In genomic region chr5:81835813-81836458, GRCh38 we compare ENCODE assay signal across 26 cellular contexts.
DNase-seq lines count a peak whose midpoint lies in the region; ATAC-seq and TF ChIP-seq lines count a peak whose summit lies in the region.
"Had no signal": no experiment of that assay in that cellular context is flagged by ENCODE, and none has a peak within 500 bp of the region (broad histone marks: within the 10 kb centered on the region; RNA-seq: fewer than 3 reads in every experiment).

No MANE protein-coding gene starts in this region.

- no peak overlapping the region for H3K27ac ChIP-seq in GM23248
- H3K27ac ChIP-seq in parathyroid adenoma = peak overlapping the region; percentile 48
- no peak overlapping the region for H3K27ac ChIP-seq in CD8-positive, alpha-beta T cell (ENCODE audit: low read depth, low read length)
- H3K27ac ChIP-seq: right atrium auricular region, VCaP had no signal

- H3K4me1 ChIP-seq in GM23248 (ENCODE audit: insufficient read depth) (peaks cover 7% of the 10 kb centered on the region; the same call in 1 of the 2 replicates), parathyroid adenoma (peaks cover 11% of the 10 kb centered on the region)
- H3K4me1 ChIP-seq in CD8-positive, alpha-beta T cell (ENCODE audit: insufficient read depth, low read length) = peaks cover 5% of the 10 kb centered on the region
- H3K4me1 ChIP-seq: right atrium auricular region had no signal

- H3K9me3 Mint-ChIP-seq in CD8-positive, alpha-beta T cell = no peaks in the 10 kb centered on the region

- no peaks in the 10 kb centered on the region for H4K20me1 ChIP-seq in GM23248 (ENCODE audit: insufficient read depth)

- H3K4me2 ChIP-seq in GM23248 (ENCODE audit: unreplicated experiment) = no peak overlapping the region
- H3K4me2 ChIP-seq in parathyroid adenoma (ENCODE audit: low read length) = no peak overlapping the region

- H3K9me3 ChIP-seq in GM23248 (ENCODE audit: low read depth) (no peaks in the 10 kb centered on the region), parathyroid adenoma (ENCODE audit: control insufficient read depth, low read length) (no peaks in the 10 kb centered on the region)
- H3K9me3 ChIP-seq in CD8-positive, alpha-beta T cell (ENCODE audit: low read length) = no peaks in the 10 kb centered on the region
- H3K9me3 ChIP-seq: right atrium auricular region had no signal

- H3K27me3 ChIP-seq in GM23248 (replicated peaks; ENCODE audit: insufficient read depth) (no peaks in the 10 kb centered on the region), parathyroid adenoma (ENCODE audit: control insufficient read depth, insufficient read depth, low read length) (no peaks in the 10 kb centered on the region)
- H3K27me3 ChIP-seq in CD8-positive, alpha-beta T cell (ENCODE audit: insufficient read depth, low read length) = no peaks in the 10 kb centered on the region
- H3K27me3 ChIP-seq: right atrium auricular region had no signal

- no peak for ATAC-seq in GM19328 (IDR thresholded peaks at IDR 0.05; ENCODE audit: unreplicated experiment)
- ATAC-seq in GM21786 (IDR thresholded peaks at IDR 0.05; ENCODE audit: unreplicated experiment) = no peak
- no peak for ATAC-seq in CD8-positive, alpha-beta T cell
- ATAC-seq: activated CD8-positive, alpha-beta memory T cell treated with anti-CD3 and anti-CD28 coated beads, Interleukin-2, amount 10 ng/mL, durations not matched to agents 7 days and 5 days had no signal

- TF ChIP-seq CTCF in fibroblast of villous mesenchyme (IDR thresholded peaks at IDR 0.05; ENCODE audit: insufficient read depth, low read depth, low read length) (no peak), parathyroid adenoma (IDR thresholded peaks at IDR 0.05) (no peak)
- no peak for TF ChIP-seq CTCF in CD8-positive, alpha-beta T cell (IDR thresholded peaks at IDR 0.05)

- H3K27me3 Mint-ChIP-seq in CD8-positive, alpha-beta T cell (ENCODE audit: low read depth) = no peaks in the 10 kb centered on the region
- H3K27me3 Mint-ChIP-seq: activated CD8-positive, alpha-beta memory T cell treated with anti-CD3 and anti-CD28 coated beads, Interleukin-2, amount 10 ng/mL, durations not matched to agents 7 days and 5 days had no signal

- DNase-seq in GM23248 (peak; percentile 45), SK-MEL-5 (ENCODE audit: low read depth, low spot score) (peak; percentile 14), fibroblast of villous mesenchyme (ENCODE audit: low read depth) (peak; percentile 10), NOMO-1 (lab: John Stamatoyannopoulos, UW; ENCODE audit: unreplicated experiment in 2 of 2) (no peak)
- no peak for DNase-seq in CD8-positive, alpha-beta T cell
- DNase-seq: activated CD4-positive, alpha-beta T cell treated with anti-CD3 and anti-CD28 coated beads, Interleukin-2, amount 50 U/mL, for 1 hour; activated CD8-positive, alpha-beta memory T cell treated with anti-CD3 and anti-CD28 coated beads, Interleukin-2, amount 10 ng/mL, durations not matched to agents 7 days and 5 days; activated naive CD4-positive, alpha-beta T cell treated with anti-CD3 and anti-CD28 coated beads, Interleukin-2, amount 50 U/mL, for 16 hours; anterior cingulate cortex; C1 segment of cervical spinal cord; central memory CD4-positive, alpha-beta T cell; dermis blood vessel endothelial cell; GOT3; head of caudate nucleus; KG1; NCI-H1436 treated with DMSO at 0.1 percent for 48 hours; NCI-H510A treated with DMSO at 0.1 percent for 48 hours; RPMI8226; stimulated activated CD4-positive, alpha-beta T cell treated with anti-CD3 and anti-CD28 coated beads, Interleukin-12 subunit alpha, Interleukin-12 subunit beta, amount 100 ng/mL, for 4 hours; stimulated activated CD4-positive, alpha-beta T cell treated with anti-CD3 and anti-CD28 coated beads, Interleukin-4, amount 100 ng/mL, for 24 hours; stimulated activated naive CD4-positive, alpha-beta T cell had no signal

- H3K4me1 Mint-ChIP-seq in CD8-positive, alpha-beta T cell (ENCODE audit: low read depth) = peaks cover 5% of the 10 kb centered on the region
- H3K4me1 Mint-ChIP-seq: activated CD8-positive, alpha-beta memory T cell treated with anti-CD3 and anti-CD28 coated beads, Interleukin-2, amount 10 ng/mL, durations not matched to agents 7 days and 5 days had no signal

- no peak overlapping the region for H3K27ac Mint-ChIP-seq in CD8-positive, alpha-beta T cell
- H3K27ac Mint-ChIP-seq: activated CD8-positive, alpha-beta memory T cell treated with anti-CD3 and anti-CD28 coated beads, Interleukin-2, amount 10 ng/mL, durations not matched to agents 7 days and 5 days had no signal

- H3K9ac ChIP-seq in GM23248 = no peak overlapping the region
- no peak overlapping the region for H3K9ac ChIP-seq in parathyroid adenoma

- H2AFZ ChIP-seq in GM23248 (peak overlapping the region; percentile 40; the same call in 1 of the 2 replicates), parathyroid adenoma (peak overlapping the region; percentile 56)

- no peaks in the 10 kb centered on the region for H3K79me2 ChIP-seq in GM23248 (ENCODE audit: insufficient read depth)
- no peaks in the 10 kb centered on the region for H3K79me2 ChIP-seq in parathyroid adenoma

- POLR2A ChIA-PET in CD8-positive, alpha-beta T cell (lab: Charles Lee) = interaction anchor here (1.3 kb wide), 2 partner anchors 15 to 24 kb away, joined by 3 to 5 read pairs; no protein-coding TSS in a partner anchor

- WGBS in GM23248 (ENCODE audit: low coverage in 1 of 2, low lambda C conversion rate in 2 of 2, missing lambda C conversion rate in 2 of 2), 2 experiments = 48 to 50% methylated on average over 4 of the region's 4 CpGs

- no peaks in the 10 kb centered on the region for H3F3A ChIP-seq in GM23248 (ENCODE audit: insufficient read depth)

- H3K36me3 ChIP-seq in GM23248 (ENCODE audit: low read depth) (no peaks in the 10 kb centered on the region), parathyroid adenoma (ENCODE audit: control insufficient read depth, insufficient read depth, low read length) (no peaks in the 10 kb centered on the region)
- no peaks in the 10 kb centered on the region for H3K36me3 ChIP-seq in CD8-positive, alpha-beta T cell (ENCODE audit: insufficient read depth, low read length)
- H3K36me3 ChIP-seq: right atrium auricular region had no signal

- no peak overlapping the region for H3K4me3 Mint-ChIP-seq in CD8-positive, alpha-beta T cell
- H3K4me3 Mint-ChIP-seq: activated CD8-positive, alpha-beta memory T cell treated with anti-CD3 and anti-CD28 coated beads, Interleukin-2, amount 10 ng/mL, durations not matched to agents 7 days and 5 days had no signal

- H3K36me3 Mint-ChIP-seq in CD8-positive, alpha-beta T cell = no peaks in the 10 kb centered on the region
- H3K36me3 Mint-ChIP-seq: activated CD8-positive, alpha-beta memory T cell treated with anti-CD3 and anti-CD28 coated beads, Interleukin-2, amount 10 ng/mL, durations not matched to agents 7 days and 5 days had no signal

- H3K9me2 ChIP-seq in GM23248 (ENCODE audit: insufficient read depth) = no peaks in the 10 kb centered on the region

- in situ Hi-C loops in GM23248 (cut with MboI) = loop anchor here (5.0 kb wide), 1 partner anchor 84 kb away; the partner anchor contains the start of gene SSBP2
- in situ Hi-C loops in SK-MEL-5 (cut with HindIII; ENCODE audit: low pct_unique_long_range_greater_than_20kb, low sequenced_read_pairs) = no loop called here

- CTCF ChIA-PET in CD8-positive, alpha-beta T cell (lab: Charles Lee) = interaction anchor here (1.2 to 4.2 kb wide), 3 partner anchors 14 to 84 kb away, joined by 3 to 41 read pairs (median 4); no protein-coding TSS in a partner anchor

- no peak overlapping the region for H3K4me3 ChIP-seq in GM23248
- H3K4me3 ChIP-seq in fibroblast of villous mesenchyme (ENCODE audit: low read depth, low read length) = no peak overlapping the region
- no peak overlapping the region for H3K4me3 ChIP-seq in parathyroid adenoma (ENCODE audit: low read depth, low read length)
- no peak overlapping the region for H3K4me3 ChIP-seq in CD8-positive, alpha-beta T cell (ENCODE audit: low read depth, low read length)
- H3K4me3 ChIP-seq: right atrium auricular region had no signal

- intact Hi-C loops in CD8-positive, alpha-beta T cell (cut with DNase I, micrococcal nuclease) = no loop called here

Comparison
In these comparisons a context has a peak if more than half of its experiments do, and no peak if none do; other contexts are left out.
1. DNase-seq: peak in GM23248 (single experiment), SK-MEL-5 (single experiment) and fibroblast of villous mesenchyme (single experiment); none in NOMO-1 (0 of 2) and CD8-positive, alpha-beta T cell (0 of 7).